Comparison of ENCODE assay signal across 13 cellular contexts in the genomic region with DNA sequence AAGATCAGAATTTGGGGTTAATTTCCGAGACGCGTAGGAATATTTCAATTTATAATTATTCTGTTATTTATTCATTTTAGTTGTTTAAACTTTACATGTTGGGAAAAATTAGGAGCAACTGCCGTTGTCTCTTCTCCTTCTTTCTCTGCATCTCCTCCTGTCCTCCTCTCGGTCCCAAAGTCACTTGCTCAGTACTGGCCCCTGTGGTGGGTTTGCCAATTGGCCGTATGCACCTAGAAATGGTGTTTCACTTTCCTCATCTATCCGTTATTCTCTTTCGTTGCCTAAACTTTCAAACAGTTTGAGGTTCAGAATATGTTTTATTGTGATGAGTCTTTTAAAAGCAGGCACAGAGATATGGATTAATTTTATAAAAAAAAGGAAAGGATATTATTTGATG.
DNase-seq lines count a peak whose midpoint lies in the region; TF ChIP-seq lines count a peak whose summit lies in the region.
"Had no signal": no experiment of that assay in that cellular context is flagged by ENCODE, and none has a peak within 500 bp of the region (broad histone marks: within the 10 kb centered on the region; RNA-seq: fewer than 3 reads in every experiment).

No MANE protein-coding gene starts in this region.

- H3K4me3 Mint-ChIP-seq in nephron progenitor cell = no peak overlapping the region
- H3K4me3 Mint-ChIP-seq: natural killer cell treated with Interleukin-12 subunit alpha and Interleukin-12 subunit beta and Interleukin-15 and Interleukin-18, amount 100 ng/mL, for 72 hours had no signal

- H3K4me1 Mint-ChIP-seq in nephron progenitor cell = no peaks in the 10 kb centered on the region

- H3K9me2 ChIP-seq in Loucy (replicated peaks; ENCODE audit: low read depth, low read length) = no peaks in the 10 kb centered on the region

- H3K27me3 Mint-ChIP-seq in nephron progenitor cell (ENCODE audit: low read depth, poor library complexity) = no peaks in the 10 kb centered on the region

- H3K9me3 ChIP-seq in Loucy (ENCODE audit: insufficient read depth, low read depth, low read length) (no peaks in the 10 kb centered on the region), thyroid gland (no peaks in the 10 kb centered on the region)
- H3K9me3 ChIP-seq: transverse colon had no signal

- TF ChIP-seq CTCF in Loucy (conservative IDR thresholded peaks at IDR 0.05; ENCODE audit: low read length) (peak; percentile 66), nephron progenitor cell (IDR thresholded peaks at IDR 0.05) (peak; percentile 52), thyroid gland (IDR thresholded peaks at IDR 0.05) (peak in 1 of 6 experiments; percentile 11)

- no peaks in the 10 kb centered on the region for H3K36me3 ChIP-seq in Loucy (ENCODE audit: insufficient read depth, low read length)
- H3K36me3 ChIP-seq in thyroid gland = no peaks in the 10 kb centered on the region
- H3K36me3 ChIP-seq: transverse colon had no signal

- H3K9ac ChIP-seq in Loucy (ENCODE audit: low read depth, low read length, poor library complexity, severe bottlenecking) = no peak overlapping the region

- H3K27ac ChIP-seq in thyroid gland = no peak overlapping the region
- H3K27ac ChIP-seq: transverse colon had no signal

- no peaks in the 10 kb centered on the region for H3K79me2 ChIP-seq in Loucy (ENCODE audit: insufficient read depth, low read length)

- no peak for TF ChIP-seq POLR2A in thyroid gland (IDR thresholded peaks at IDR 0.05)

- H3K27me3 ChIP-seq in Loucy (ENCODE audit: insufficient read depth, low read length, poor library complexity, severe bottlenecking) (no peaks in the 10 kb centered on the region), thyroid gland (no peaks in the 10 kb centered on the region)
- H3K27me3 ChIP-seq: transverse colon had no signal

- no peak overlapping the region for H3K4me2 ChIP-seq in Loucy (ENCODE audit: low read depth, low read length, poor library complexity, severe bottlenecking)

- H3K4me3 ChIP-seq in Loucy (ENCODE audit: low read length, poor library complexity, severe bottlenecking) (no peak overlapping the region), thyroid gland (replicated peaks in 1 of 3) (no peak overlapping the region)
- H3K4me3 ChIP-seq: transverse colon had no signal

- 76 to 79% methylated on average over 8 of the region's 8 CpGs for WGBS in thyroid gland, 2 donors

- peak; percentile 9 for DNase-seq in ELR (ENCODE audit: low read depth)
- peak; percentile 5 for DNase-seq in cerebellar cortex (ENCODE audit: low spot score)
- DNase-seq in nephron progenitor cell = peak; percentile 26
- no peak for DNase-seq in NCI-H146 treated with DMSO at 0.1 percent for 48 hours (lab: John Stamatoyannopoulos, UW; ENCODE audit: unreplicated experiment)
- no peak for DNase-seq in ecto neural progenitor cell (ENCODE audit: low spot score)
- DNase-seq in cerebellar nuclear complex (lab: John Stamatoyannopoulos, UW) = no peak
- no peak for DNase-seq in thyroid gland
- DNase-seq: GOT3, NCI-H526, SHP77 treated with DMSO at 0.1 percent for 48 hours, transverse colon had no signal

- peaks cover 7% of the 10 kb centered on the region; the same call in 1 of the 2 replicates for H3F3A ChIP-seq in Loucy (ENCODE audit: low read depth)

- no peaks in the 10 kb centered on the region for H3K36me3 Mint-ChIP-seq in nephron progenitor cell (ENCODE audit: low read depth)
- H3K36me3 Mint-ChIP-seq: natural killer cell treated with Interleukin-12 subunit alpha and Interleukin-12 subunit beta and Interleukin-15 and Interleukin-18, amount 100 ng/mL, for 72 hours had no signal

- H3K9me3 Mint-ChIP-seq in nephron progenitor cell = no peaks in the 10 kb centered on the region
- H3K9me3 Mint-ChIP-seq: natural killer cell treated with Interleukin-12 subunit alpha and Interleukin-12 subunit beta and Interleukin-15 and Interleukin-18, amount 100 ng/mL, for 72 hours had no signal

- H2AFZ ChIP-seq in Loucy (ENCODE audit: low read length) = no peak overlapping the region

- no peak overlapping the region for H3K27ac Mint-ChIP-seq in nephron progenitor cell
- H3K27ac Mint-ChIP-seq: natural killer cell treated with Interleukin-12 subunit alpha and Interleukin-12 subunit beta and Interleukin-15 and Interleukin-18, amount 100 ng/mL, for 72 hours had no signal

- peaks cover 37% of the 10 kb centered on the region for H3K4me1 ChIP-seq in Loucy (ENCODE audit: insufficient read depth, low read length, poor library complexity, severe bottlenecking)
- no peaks in the 10 kb centered on the region for H3K4me1 ChIP-seq in thyroid gland

- no peaks in the 10 kb centered on the region for H4K20me1 ChIP-seq in Loucy (ENCODE audit: insufficient read depth, low read length, poor library complexity, severe bottlenecking)

- intact Hi-C loops in thyroid gland (cut with DNase I) = no loop called here

Comparison
In these comparisons a context has a peak if more than half of its experiments do, and no peak if none do; other contexts are left out.
1. DNase-seq: peak in ELR (single experiment), cerebellar cortex (single experiment) and nephron progenitor cell (single experiment); none in NCI-H146 treated with DMSO at 0.1 percent for 48 hours (single experiment), ecto neural progenitor cell (single experiment), cerebellar nuclear complex (0 of 2) and thyroid gland (0 of 2).